In the genomic region with DNA sequence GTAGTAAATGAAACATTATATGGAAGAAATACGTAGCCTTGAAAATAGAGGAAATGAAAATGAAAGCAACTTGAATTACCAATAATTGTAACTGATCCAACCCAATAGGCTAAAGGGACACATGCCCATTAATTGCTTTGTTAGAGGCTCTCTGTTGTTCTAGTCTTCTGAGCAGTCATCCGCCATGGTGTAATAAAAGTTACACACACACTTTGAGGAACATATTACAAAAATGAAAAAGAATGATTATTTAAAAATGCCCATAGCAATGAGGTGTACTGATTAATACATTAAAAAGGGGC, we compare ENCODE assay signal across 11 cellular contexts.
DNase-seq lines count a peak whose midpoint lies in the region; ATAC-seq lines count a peak whose summit lies in the region.
"Had no signal": no experiment of that assay in that cellular context is flagged by ENCODE, and none has a peak within 500 bp of the region (broad histone marks: within the 10 kb centered on the region; RNA-seq: fewer than 3 reads in every experiment).

No MANE protein-coding gene starts in this region.

- H3K9me3 Mint-ChIP-seq in stimulated activated memory B cell treated with anti-CD40 and anti-IgM and Interleukin-4, amounts not matched to agents 10 μg/mL and 1 μg/mL and 100 μg/mL, for 72 hours, result peaks cover 5% of the 10 kb centered on the region

- H3K27ac Mint-ChIP-seq in stimulated activated memory B cell treated with anti-CD40 and anti-IgM and Interleukin-4, amounts not matched to agents 10 μg/mL and 1 μg/mL and 100 μg/mL, for 72 hours, result peak overlapping the region; percentile 78

- H3K36me3 Mint-ChIP-seq in stimulated activated memory B cell treated with anti-CD40 and anti-IgM and Interleukin-4, amounts not matched to agents 10 μg/mL and 1 μg/mL and 100 μg/mL, for 72 hours, result no peaks in the 10 kb centered on the region

- peak overlapping the region; percentile 71 for H3K27ac ChIP-seq in epithelial cell of prostate

- peak; percentile 73 for DNase-seq in MV-4-11 (lab: John Stamatoyannopoulos, UW)
- no peak for DNase-seq in epithelial cell of prostate (ENCODE audit: low read depth, low spot score)
- DNase-seq in stimulated activated CD4-positive, alpha-beta T cell treated with anti-CD3 and anti-CD28 coated beads, Interleukin-2, amount 100 ng/mL, for 24 hours, result no peak
- DNase-seq in COR-L47 (lab: John Stamatoyannopoulos, UW), result no peak
- DNase-seq in NCI-H526 treated with DMSO at 0.1 percent for 48 hours (lab: John Stamatoyannopoulos, UW), result no peak
- no peak for DNase-seq in HPDE6-E6E7 (ENCODE audit: extremely low spot score)
- DNase-seq: NCI-H1417 treated with DMSO at 0.1 percent for 48 hours; stimulated activated CD4-positive, alpha-beta T cell treated with anti-CD3 and anti-CD28 coated beads, Interleukin-2, amount 100 ng/mL, for 48 hours; T-helper 2 cell had no signal

- H3K4me1 Mint-ChIP-seq in stimulated activated memory B cell treated with anti-CD40 and anti-IgM and Interleukin-4, amounts not matched to agents 10 μg/mL and 1 μg/mL and 100 μg/mL, for 72 hours, result peaks cover 11% of the 10 kb centered on the region

- H3K27me3 Mint-ChIP-seq in stimulated activated memory B cell treated with anti-CD40 and anti-IgM and Interleukin-4, amounts not matched to agents 10 μg/mL and 1 μg/mL and 100 μg/mL, for 72 hours, result no peaks in the 10 kb centered on the region

- H3K4me3 Mint-ChIP-seq in stimulated activated memory B cell treated with anti-CD40 and anti-IgM and Interleukin-4, amounts not matched to agents 10 μg/mL and 1 μg/mL and 100 μg/mL, for 72 hours, result peak overlapping the region; percentile 31

- ATAC-seq in GM18909 (IDR thresholded peaks at IDR 0.05; ENCODE audit: poor library complexity, unreplicated experiment), result peak; percentile 52
- peak; percentile 75 for ATAC-seq in stimulated activated memory B cell treated with anti-CD40 and anti-IgM and Interleukin-4, amounts not matched to agents 10 μg/mL and 1 μg/mL and 100 μg/mL, for 72 hours
